ENCODE assay signal across 1 cellular context in genomic region chr4:169268951-169269781, GRCh38.
TF ChIP-seq lines count a peak whose summit lies in the region.

No MANE protein-coding gene starts in this region.

TF ChIP-seq in GM23338, 12 proteins besides CTCF, POLR2A, EP300 and RAD21 (continued from another document):
- TF ChIP-seq EZH2 (IDR thresholded peaks at IDR 0.05; ENCODE audit: low read depth, unreplicated experiment) (no peak), NANOG (IDR thresholded peaks at IDR 0.05; ENCODE audit: borderline replicate concordance) (no peak), JUNB (IDR thresholded peaks at IDR 0.05; ENCODE audit: unreplicated experiment) (no peak), EZH2phosphoT487 (IDR thresholded peaks at IDR 0.05; ENCODE audit: unreplicated experiment) (no peak), ZNF114 (CRISPR knock-in tag; IDR thresholded peaks at IDR 0.05) (no peak)
